In the genomic region with DNA sequence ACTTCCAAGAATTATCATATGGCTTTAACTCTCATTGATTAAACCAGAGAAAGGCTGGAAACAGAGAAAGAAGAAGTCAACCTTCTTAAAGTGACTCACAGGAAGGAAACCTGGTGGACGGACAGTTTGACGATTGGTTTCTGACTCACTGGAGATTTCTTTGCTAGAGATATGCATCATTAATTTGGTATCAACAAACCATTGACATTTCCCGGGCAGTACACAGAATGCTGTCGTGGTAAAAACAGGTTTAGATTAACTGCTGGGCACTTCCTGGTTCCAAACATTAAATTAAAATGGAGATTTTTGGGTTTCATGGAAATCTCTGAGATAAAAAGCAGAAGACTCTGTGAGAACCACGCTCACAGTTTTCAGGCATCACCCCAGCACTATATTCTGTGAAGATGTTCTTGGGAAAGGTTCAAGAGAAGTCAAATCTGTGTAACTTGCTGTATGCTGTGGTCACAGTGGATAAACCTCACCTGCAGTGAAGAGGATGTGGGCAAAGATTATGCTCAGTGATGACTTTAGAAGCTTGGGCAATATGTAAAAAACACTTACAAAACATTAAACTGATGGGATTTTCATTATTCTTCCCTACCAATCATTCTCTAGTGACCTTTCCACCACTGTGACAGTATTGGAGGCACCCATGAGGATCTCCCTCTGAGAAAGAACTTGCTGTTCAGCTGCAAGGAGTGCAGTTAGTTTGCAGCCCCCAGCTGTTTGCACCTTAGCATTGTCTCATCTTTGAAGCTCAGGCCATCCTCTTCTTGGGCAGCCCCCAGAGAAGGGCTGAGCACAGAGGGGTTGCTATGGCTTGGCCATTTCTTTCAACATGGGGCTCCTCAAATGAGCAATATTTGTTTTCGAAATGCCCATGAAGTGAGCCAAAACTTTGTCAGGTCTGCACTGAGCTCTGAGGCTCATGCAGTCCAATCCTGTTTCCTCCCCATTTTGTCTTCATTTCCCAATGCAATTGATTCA, we compare ENCODE assay signal across 8 cellular contexts.
DNase-seq lines count a peak whose midpoint lies in the region; ATAC-seq and TF ChIP-seq lines count a peak whose summit lies in the region.

No MANE protein-coding gene starts in this region.

- TF ChIP-seq CTCF in astrocyte of the spinal cord (IDR thresholded peaks at IDR 0.05; ENCODE audit: low read depth, low read length) (no peak), type B pancreatic cell (conservative IDR thresholded peaks at IDR 0.05) (no peak), ovary (IDR thresholded peaks at IDR 0.05) (no peak)

- no peak for TF ChIP-seq POLR2A in ovary (IDR thresholded peaks at IDR 0.05)

- peaks cover 44 to 84% of the 10 kb centered on the region in 2 donors for H3K4me1 Mint-ChIP-seq in stimulated activated naive B cell treated with anti-CD40 and anti-IgM and Interleukin-4, amounts not matched to agents 10 μg/mL and 1 μg/mL and 100 μg/mL, for 72 hours
- H3K4me1 Mint-ChIP-seq in type B pancreatic cell (ENCODE audit: unreplicated experiment): peaks cover 10% of the 10 kb centered on the region

- H3K27me3 ChIP-seq in ovary: no peaks in the 10 kb centered on the region

- peaks cover 0 to 3% of the 10 kb centered on the region in 2 donors for H3K36me3 Mint-ChIP-seq in stimulated activated naive B cell treated with anti-CD40 and anti-IgM and Interleukin-4, amounts not matched to agents 10 μg/mL and 1 μg/mL and 100 μg/mL, for 72 hours
- peaks cover 3% of the 10 kb centered on the region for H3K36me3 Mint-ChIP-seq in type B pancreatic cell

- no peaks in the 10 kb centered on the region for H3K27me3 Mint-ChIP-seq in stimulated activated naive B cell treated with anti-CD40 and anti-IgM and Interleukin-4, amounts not matched to agents 10 μg/mL and 1 μg/mL and 100 μg/mL, for 72 hours
- H3K27me3 Mint-ChIP-seq in type B pancreatic cell: peaks cover 4% of the 10 kb centered on the region

- intact Hi-C loops in ovary (cut with DNase I): loop anchor here in 1 of 4 donors (5.0 kb wide), 1 partner anchor 46 kb away; no protein-coding TSS in a partner anchor

- in situ Hi-C loops in astrocyte of the spinal cord (cut with HindIII; ENCODE audit: low sequenced_read_pairs): no loop called here

- 59 to 91% (median 85%) methylated on average over 6 of the region's 6 CpGs for WGBS in ovary, 3 donors

- no peaks in the 10 kb centered on the region for H3K9me3 ChIP-seq in ovary

- H3K4me3 Mint-ChIP-seq in stimulated activated naive B cell treated with anti-CD40 and anti-IgM and Interleukin-4, amounts not matched to agents 10 μg/mL and 1 μg/mL and 100 μg/mL, for 72 hours: peak overlapping the region; percentile 63 to 67
- H3K4me3 Mint-ChIP-seq in type B pancreatic cell: no peak overlapping the region

- H3K4me3 ChIP-seq in astrocyte of the spinal cord (ENCODE audit: low read depth, low read length) (no peak overlapping the region), ovary (no peak overlapping the region)

- peak overlapping the region; percentile 98 for H3K27ac Mint-ChIP-seq in stimulated activated naive B cell treated with anti-CD40 and anti-IgM and Interleukin-4, amounts not matched to agents 10 μg/mL and 1 μg/mL and 100 μg/mL, for 72 hours
- H3K27ac Mint-ChIP-seq in type B pancreatic cell: no peak overlapping the region

- peak; percentile 48 for ATAC-seq in HG02981 (IDR thresholded peaks at IDR 0.05; ENCODE audit: unreplicated experiment)
- peak; percentile 79 to 84 for ATAC-seq in stimulated activated naive B cell treated with anti-CD40 and anti-IgM and Interleukin-4, amounts not matched to agents 10 μg/mL and 1 μg/mL and 100 μg/mL, for 72 hours (replicated peaks)

- H3K9me3 Mint-ChIP-seq in stimulated activated naive B cell treated with anti-CD40 and anti-IgM and Interleukin-4, amounts not matched to agents 10 μg/mL and 1 μg/mL and 100 μg/mL, for 72 hours: peaks cover 0 to 7% of the 10 kb centered on the region in 2 donors
- no peaks in the 10 kb centered on the region for H3K9me3 Mint-ChIP-seq in type B pancreatic cell

- DNase-seq in SIG-M5 treated with dmso at 0.1 percent for 504 hours (lab: John Stamatoyannopoulos, UW; ENCODE audit: unreplicated experiment): peak; percentile 73
- no peak for DNase-seq in SIG-M5 (lab: John Stamatoyannopoulos, UW)
- peak; percentile 27 for DNase-seq in RKO (ENCODE audit: low spot score)
- peak; percentile 63 for DNase-seq in astrocyte of the spinal cord (ENCODE audit: low read depth, low spot score)
- peak; percentile 69 for DNase-seq in stimulated activated naive B cell treated with anti-CD40 and anti-IgM and Interleukin-4, amounts not matched to agents 10 μg/mL and 1 μg/mL and 100 μg/mL, for 72 hours
- DNase-seq in type B pancreatic cell (ENCODE audit: extremely low spot score, unreplicated experiment): no peak
- DNase-seq in ovary: no peak

- TF ChIP-seq EP300 in ovary (IDR thresholded peaks at IDR 0.05): no peak

- no peak overlapping the region for H3K27ac ChIP-seq in ovary

- H3K36me3 ChIP-seq in ovary: no peaks in the 10 kb centered on the region

- peaks cover 3% of the 10 kb centered on the region for H3K4me1 ChIP-seq in ovary (ENCODE audit: insufficient read depth)

Comparison
In these comparisons a context has a peak if more than half of its experiments do, and no peak if none do; other contexts are left out.
1. DNase-seq: peak in SIG-M5 treated with dmso at 0.1 percent for 504 hours (single experiment), RKO (single experiment), astrocyte of the spinal cord (single experiment) and stimulated activated naive B cell treated with anti-CD40 and anti-IgM and Interleukin-4, amounts not matched to agents 10 μg/mL and 1 μg/mL and 100 μg/mL, for 72 hours (single experiment); none in SIG-M5 (single experiment), type B pancreatic cell (single experiment) and ovary (0 of 5).